ENCODE assay signal across 12 cellular contexts in genomic region chr9:136713555-136713949, GRCh38. TPM values are rescaled to one million over a fixed set of nuclear protein-coding genes. Genes with fewer than 3 reads are reported as not detected.
A peak's percentile ranks its signal among the peaks of the same experiment; 100 is the strongest.
DNase-seq lines count a peak whose midpoint lies in the region; ATAC-seq and TF ChIP-seq lines count a peak whose summit lies in the region.
"Had no signal": no experiment of that assay in that cellular context is flagged by ENCODE, and none has a peak within 500 bp of the region (broad histone marks: within the 10 kb centered on the region; RNA-seq: fewer than 3 reads in every experiment).

No MANE protein-coding gene starts in this region.

- H3K9me3 ChIP-seq in BLaER1 = no peaks in the 10 kb centered on the region

- TF ChIP-seq CTCF in coronary artery (IDR thresholded peaks at IDR 0.05) (no peak), nephron progenitor cell (IDR thresholded peaks at IDR 0.05) (no peak), HFFc6 (IDR thresholded peaks at IDR 0.05) (no peak)

- no peaks in the 10 kb centered on the region for H3K36me3 Mint-ChIP-seq in nephron progenitor cell (ENCODE audit: low read depth)
- H3K36me3 Mint-ChIP-seq in naive thymus-derived CD8-positive, alpha-beta T cell = no peaks in the 10 kb centered on the region
- no peaks in the 10 kb centered on the region for H3K36me3 Mint-ChIP-seq in HFFc6 (ENCODE audit: low read depth)

- H3K4me1 Mint-ChIP-seq in nephron progenitor cell (peaks cover 25% of the 10 kb centered on the region), HFFc6 (ENCODE audit: low read depth) (peaks cover 15% of the 10 kb centered on the region)
- peaks cover 4 to 16% (median 8%) of the 10 kb centered on the region in 4 donors for H3K4me1 Mint-ChIP-seq in naive thymus-derived CD8-positive, alpha-beta T cell

- no peaks in the 10 kb centered on the region for H3K27me3 ChIP-seq in BLaER1

- peak overlapping the region; percentile 97 for H3K4me2 ChIP-seq in BLaER1

- peak overlapping the region; percentile 93 for H3K9ac ChIP-seq in BLaER1

- peaks cover 28% of the 10 kb centered on the region for H3K36me3 ChIP-seq in BLaER1

- ATAC-seq in naive thymus-derived CD8-positive, alpha-beta T cell = no peak

- H3K27me3 Mint-ChIP-seq in nephron progenitor cell (ENCODE audit: low read depth, poor library complexity) = peaks cover 12% of the 10 kb centered on the region
- peaks cover 2 to 46% (median 30%) of the 10 kb centered on the region in 5 donors for H3K27me3 Mint-ChIP-seq in naive thymus-derived CD8-positive, alpha-beta T cell
- H3K27me3 Mint-ChIP-seq in HFFc6 (ENCODE audit: insufficient read depth) = peaks cover 10% of the 10 kb centered on the region

- H3K4me1 ChIP-seq in BLaER1 = peaks cover 86% of the 10 kb centered on the region

- H3K27ac ChIP-seq in BLaER1 = peak overlapping the region; percentile 92
- peak overlapping the region in 1 of 2 donors; percentile 43 for H3K27ac ChIP-seq in coronary artery

- DNase-seq in NCI-H1092 treated with DMSO at 0.1 percent for 48 hours (lab: John Stamatoyannopoulos, UW) = peak; percentile 30
- DNase-seq in coronary artery (ENCODE audit: low spot score) = no peak
- no peak for DNase-seq in nephron progenitor cell
- no peak for DNase-seq in amniotic stem cell (lab: John Stamatoyannopoulos, UW)
- DNase-seq in naive thymus-derived CD8-positive, alpha-beta T cell = no peak
- no peak for DNase-seq in NCI-H1436 treated with DMSO at 0.1 percent for 48 hours (lab: John Stamatoyannopoulos, UW)
- no peak for DNase-seq in HFFc6
- DNase-seq: NCI-H774; occipital lobe; stimulated activated naive CD8-positive, alpha-beta T cell treated with anti-CD3 and anti-CD28 coated beads, Interleukin-15, amount 100 ng/mL, for 72 hours had no signal

- POLR2A ChIA-PET in naive thymus-derived CD8-positive, alpha-beta T cell (lab: Charles Lee) = interaction anchor here (0.6 to 1.4 kb wide), 5 partner anchors 9 to 357 kb away, joined by 3 to 10 read pairs (median 4); no protein-coding TSS in a partner anchor

- H3K27ac Mint-ChIP-seq in nephron progenitor cell (no peak overlapping the region), HFFc6 (no peak overlapping the region)
- H3K27ac Mint-ChIP-seq in naive thymus-derived CD8-positive, alpha-beta T cell = peak overlapping the region in 1 of 10 donors; percentile 13
- H3K27ac Mint-ChIP-seq: stimulated activated naive CD8-positive, alpha-beta T cell treated with anti-CD3 and anti-CD28 coated beads, Interleukin-15, amount 100 ng/mL, for 72 hours had no signal

- no peaks in the 10 kb centered on the region for H3K9me3 Mint-ChIP-seq in nephron progenitor cell
- no peaks in the 10 kb centered on the region for H3K9me3 Mint-ChIP-seq in naive thymus-derived CD8-positive, alpha-beta T cell
- no peaks in the 10 kb centered on the region for H3K9me3 Mint-ChIP-seq in HFFc6
- H3K9me3 Mint-ChIP-seq: stimulated activated naive CD8-positive, alpha-beta T cell treated with anti-CD3 and anti-CD28 coated beads, Interleukin-15, amount 100 ng/mL, for 72 hours had no signal

- peak overlapping the region; percentile 81 for H3K4me3 Mint-ChIP-seq in nephron progenitor cell
- H3K4me3 Mint-ChIP-seq in naive thymus-derived CD8-positive, alpha-beta T cell = peak overlapping the region in 3 of 10 donors; percentile 5 to 50 (median 37)
- no peak overlapping the region for H3K4me3 Mint-ChIP-seq in HFFc6

- H3K4me3 ChIP-seq in BLaER1 (peak overlapping the region; percentile 94), coronary artery (peak overlapping the region; percentile 64)

- H4K20me1 ChIP-seq in BLaER1 = peaks cover 54% of the 10 kb centered on the region

RNA-seq across cellular contexts. Expression of gene DIPK1B, which starts 1.2 kb away (rescaled TPM):
- total RNA-seq in naive thymus-derived CD8-positive, alpha-beta T cell = 1 to 10 TPM in 1 of 2 experiments, under 1 TPM in 1; 0.58 to 1.1 TPM
- polyA plus RNA-seq in naive thymus-derived CD8-positive, alpha-beta T cell = under 1 TPM in 1 of 3 donors, not detected in 2; 0.07 TPM
- total RNA-seq in HFFc6 (2021; fragmentation: NEBNext Ultra II Directional; extraction: Animal tissue kit (Norgen Biotek cat#: 25700)) = not detected

RNA-seq across cellular contexts. Expression of gene AGPAT2, which starts 26.3 kb away (rescaled TPM):
- 1 to 10 TPM; 3.0 to 5.8 TPM for total RNA-seq in naive thymus-derived CD8-positive, alpha-beta T cell
- 10 to 100 TPM; 10.7 to 24.8 (median 14.6) TPM for polyA plus RNA-seq in naive thymus-derived CD8-positive, alpha-beta T cell
- 10 to 100 TPM; 48.7 to 58.4 (median 54.8) TPM for total RNA-seq in HFFc6 (2021; fragmentation: NEBNext Ultra II Directional; extraction: Animal tissue kit (Norgen Biotek cat#: 25700))

RNA-seq across cellular contexts. Expression of gene LCN10, which starts 29.2 kb away (rescaled TPM):
- 10 to 100 TPM; 11.0 to 11.1 TPM for total RNA-seq in naive thymus-derived CD8-positive, alpha-beta T cell
- polyA plus RNA-seq in naive thymus-derived CD8-positive, alpha-beta T cell = 1 to 10 TPM in 2 of 3 donors, under 1 TPM in 1; 0.60 to 6.6 (median 3.1) TPM
- not detected for total RNA-seq in HFFc6 (2021; fragmentation: NEBNext Ultra II Directional; extraction: Animal tissue kit (Norgen Biotek cat#: 25700))
- total RNA-seq: Daoy, occipital lobe had no signal

RNA-seq across cellular contexts. Expression of gene LCN6, which starts 34.8 kb away (rescaled TPM):
- not detected for total RNA-seq in naive thymus-derived CD8-positive, alpha-beta T cell
- polyA plus RNA-seq in naive thymus-derived CD8-positive, alpha-beta T cell = not detected
- total RNA-seq in HFFc6 (2021; fragmentation: NEBNext Ultra II Directional; extraction: Animal tissue kit (Norgen Biotek cat#: 25700)) = not detected
- total RNA-seq: Daoy, occipital lobe had no signal

RNA-seq across cellular contexts. Expression of gene LCN8, which starts 44.5 kb away (rescaled TPM):
- total RNA-seq in naive thymus-derived CD8-positive, alpha-beta T cell = 1 to 10 TPM; 1.4 to 2.6 TPM
- polyA plus RNA-seq in naive thymus-derived CD8-positive, alpha-beta T cell = not detected
- not detected for total RNA-seq in HFFc6 (2021; fragmentation: NEBNext Ultra II Directional; extraction: Animal tissue kit (Norgen Biotek cat#: 25700))
- total RNA-seq: Daoy, occipital lobe had no signal

Comparison
In these comparisons a context has a peak if more than half of its experiments do, and no peak if none do; other contexts are left out.
1. RNA of gene AGPAT2, which starts 26.3 kb away (total RNA-seq): 48.7 to 58.4 TPM in HFFc6; 3.0 to 5.8 TPM in naive thymus-derived CD8-positive, alpha-beta T cell; every median in the first group is over 4 times any median in the second.
2. RNA of gene LCN10, which starts 29.2 kb away (total RNA-seq): 11.0 to 11.1 TPM in naive thymus-derived CD8-positive, alpha-beta T cell; not detected in HFFc6; every median in the first group is over 10 times any median in the second.